Comparison of ENCODE assay signal across 16 cellular contexts in genomic region chr6:103327079-103327478, GRCh38.
DNase-seq lines count a peak whose midpoint lies in the region; ATAC-seq lines count a peak whose summit lies in the region.
"Had no signal": no experiment of that assay in that cellular context is flagged by ENCODE, and none has a peak within 500 bp of the region (broad histone marks: within the 10 kb centered on the region; RNA-seq: fewer than 3 reads in every experiment).

No MANE protein-coding gene starts in this region.

- H3K9ac ChIP-seq in endocrine pancreas (ENCODE audit: control insufficient read depth, insufficient read depth, low read length) = peak overlapping the region; percentile 33

- peak overlapping the region; percentile 10 for H3K4me3 ChIP-seq in endocrine pancreas (ENCODE audit: control insufficient read depth, insufficient read depth, low read length)
- H3K4me3 ChIP-seq in naive thymus-derived CD4-positive, alpha-beta T cell (ENCODE audit: low read length) = no peak overlapping the region
- H3K4me3 ChIP-seq: breast epithelium, esophagus muscularis mucosa had no signal

- peaks cover 0 to 7% (median 0%) of the 10 kb centered on the region in 11 donors for H3K9me3 Mint-ChIP-seq in naive thymus-derived CD4-positive, alpha-beta T cell

- no peaks in the 10 kb centered on the region for H3K27me3 Mint-ChIP-seq in naive thymus-derived CD4-positive, alpha-beta T cell

- CTCF ChIA-PET in naive thymus-derived CD4-positive, alpha-beta T cell (lab: Charles Lee) = no interaction called here

- H3K4me1 ChIP-seq in endocrine pancreas (ENCODE audit: control insufficient read depth, insufficient read depth, low read length) = no peaks in the 10 kb centered on the region
- no peaks in the 10 kb centered on the region for H3K4me1 ChIP-seq in naive thymus-derived CD4-positive, alpha-beta T cell (ENCODE audit: control insufficient read depth in 2 of 2, insufficient read depth in 2 of 2, low read length in 2 of 2)
- H3K4me1 ChIP-seq: breast epithelium, Caco-2 had no signal

- DNase-seq in NCI-H774 (lab: John Stamatoyannopoulos, UW) (peak; percentile 43), posterior cingulate gyrus (peak in 7 of 10 donors; percentile 10 to 84 (median 31))
- DNase-seq in effector CD8-positive, alpha-beta T cell (lab: John Stamatoyannopoulos, UW) = no peak
- no peak for DNase-seq in naive thymus-derived CD4-positive, alpha-beta T cell
- DNase-seq in stimulated activated naive CD4-positive, alpha-beta T cell (lab: John Stamatoyannopoulos, UW) = no peak
- DNase-seq: activated CD4-positive, alpha-beta T cell treated with anti-CD3 and anti-CD28 coated beads for 1 hour; AML-193; Caco-2; NCI-H146; NCI-H510A treated with DMSO at 0.1 percent for 48 hours; small intestine; stimulated activated CD4-positive, alpha-beta T cell treated with anti-CD3 and anti-CD28 coated beads, Interleukin-4, amount 100 ng/mL, for 24 hours had no signal

- H3K4me3 Mint-ChIP-seq in naive thymus-derived CD4-positive, alpha-beta T cell = no peak overlapping the region

- POLR2A ChIA-PET in naive thymus-derived CD4-positive, alpha-beta T cell (lab: Charles Lee) = no interaction called here

- H3K36me3 ChIP-seq in endocrine pancreas (ENCODE audit: control insufficient read depth, insufficient read depth, low read length) = no peaks in the 10 kb centered on the region
- H3K36me3 ChIP-seq in naive thymus-derived CD4-positive, alpha-beta T cell (ENCODE audit: control insufficient read depth in 2 of 3, insufficient read depth in 3 of 3, low read length in 3 of 3) = no peaks in the 10 kb centered on the region
- H3K36me3 ChIP-seq: breast epithelium, esophagus muscularis mucosa had no signal

- H3K27me3 ChIP-seq in endocrine pancreas (ENCODE audit: control insufficient read depth, insufficient read depth, low read length) = no peaks in the 10 kb centered on the region
- H3K27me3 ChIP-seq in naive thymus-derived CD4-positive, alpha-beta T cell (ENCODE audit: control insufficient read depth in 2 of 2, insufficient read depth in 2 of 2, low read length in 2 of 2) = no peaks in the 10 kb centered on the region
- H3K27me3 ChIP-seq: breast epithelium, esophagus muscularis mucosa had no signal

- no peaks in the 10 kb centered on the region for H3K4me1 Mint-ChIP-seq in naive thymus-derived CD4-positive, alpha-beta T cell

- no peak overlapping the region for H3K27ac Mint-ChIP-seq in naive thymus-derived CD4-positive, alpha-beta T cell

- intact Hi-C loops in posterior cingulate gyrus (cut with DNase I) = no loop called here
- intact Hi-C loops in naive thymus-derived CD4-positive, alpha-beta T cell (cut with micrococcal nuclease) = loop anchor here in 1 of 2 donors (5.0 kb wide), 1 partner anchor 40 kb away; no protein-coding TSS in a partner anchor

- ATAC-seq in HG03432 (IDR thresholded peaks at IDR 0.05; ENCODE audit: unreplicated experiment) = peak; percentile 65
- ATAC-seq in naive thymus-derived CD4-positive, alpha-beta T cell = no peak

- no peaks in the 10 kb centered on the region for H3K9me3 ChIP-seq in endocrine pancreas (ENCODE audit: control insufficient read depth, low read length)
- H3K9me3 ChIP-seq in naive thymus-derived CD4-positive, alpha-beta T cell (ENCODE audit: control insufficient read depth in 2 of 3, low read length in 3 of 3) = no peaks in the 10 kb centered on the region
- H3K9me3 ChIP-seq: breast epithelium, Caco-2, esophagus muscularis mucosa had no signal

- no peak overlapping the region for H3K27ac ChIP-seq in naive thymus-derived CD4-positive, alpha-beta T cell (ENCODE audit: low read depth, low read length)
- H3K27ac ChIP-seq: breast epithelium, esophagus muscularis mucosa had no signal

- no peaks in the 10 kb centered on the region for H3K36me3 Mint-ChIP-seq in naive thymus-derived CD4-positive, alpha-beta T cell

Comparison
In these comparisons a context has a peak if more than half of its experiments do, and no peak if none do; other contexts are left out.
1. DNase-seq: peak in NCI-H774 (single experiment) and posterior cingulate gyrus (7 of 10); none in effector CD8-positive, alpha-beta T cell (single experiment), naive thymus-derived CD4-positive, alpha-beta T cell (0 of 9) and stimulated activated naive CD4-positive, alpha-beta T cell (0 of 6).